In genomic region chr16:46387720-46388119, GRCh38 we compare ENCODE assay signal across 8 cellular contexts.
DNase-seq lines count a peak whose midpoint lies in the region; ATAC-seq and TF ChIP-seq lines count a peak whose summit lies in the region.
"Not testable (repeated sequence)": the region's sequence is repeated elsewhere in the genome, so short reads cannot be mapped to it uniquely, and the experiment has no call there.

No MANE protein-coding gene starts in this region.

- not testable (repeated sequence) for H2AK9ac ChIP-seq in IMR-90 (replicated peaks; ENCODE audit: low read depth, low read length, poor library complexity)

- 49 to 100% methylated on average over 1 to 13 of the region's 15 CpGs for WGBS in IMR-90 (ENCODE audit: extremely low coverage in 2 of 2, insufficient read length in 1 of 2), 2 experiments
- WGBS in gastroesophageal sphincter (ENCODE audit: low coverage in 1 of 2), 2 donors = 61 to 67% methylated on average over 15 of the region's 15 CpGs
- WGBS in sigmoid colon, 2 donors = 72 to 76% methylated on average over 15 of the region's 15 CpGs

- H3K23ac ChIP-seq in IMR-90 (ENCODE audit: low read depth, low read length) = not testable (repeated sequence)

- H3K27ac Mint-ChIP-seq in CD14-positive monocyte; activated CD4-positive, alpha-beta memory T cell treated with anti-CD3 and anti-CD28 coated beads, Interleukin-2, amount 10 ng/mL, durations not matched to agents 7 days and 5 days; memory B cell; stimulated activated memory B cell treated with anti-CD40 and anti-IgM and Interleukin-4, amounts not matched to agents 10 μg/mL and 1 μg/mL and 100 μg/mL, for 72 hours: not testable (repeated sequence)

- H3K27ac ChIP-seq in IMR-90 (ENCODE audit: insufficient read depth, low read length); gastroesophageal sphincter: not testable (repeated sequence)
- H3K27ac ChIP-seq in sigmoid colon = peak overlapping the region in 1 of 4 donors; percentile 0

- BruUV-seq in IMR-90 (replicated peaks; lab: Mats Ljungman, UMichigan) = not testable (repeated sequence)

- TF ChIP-seq POLR2A in IMR-90 (IDR thresholded peaks at IDR 0.05; ENCODE audit: low read depth, low read length); gastroesophageal sphincter (IDR thresholded peaks at IDR 0.05); sigmoid colon (IDR thresholded peaks at IDR 0.05): not testable (repeated sequence)

- H3K4ac ChIP-seq in IMR-90 (ENCODE audit: low read depth, low read length) = not testable (repeated sequence)

- not testable (repeated sequence) for H3K27me3 ChIP-seq in IMR-90 (ENCODE audit: control insufficient read depth, insufficient read depth, low read length); gastroesophageal sphincter; sigmoid colon

- H3K9me3 ChIP-seq in IMR-90 (ENCODE audit: control insufficient read depth, insufficient read depth, low read length); gastroesophageal sphincter: not testable (repeated sequence)
- peaks cover 8 to 19% (median 19%) of the 10 kb centered on the region in 4 donors for H3K9me3 ChIP-seq in sigmoid colon

- H4K91ac ChIP-seq in IMR-90 (ENCODE audit: insufficient read depth, low read depth, low read length) = not testable (repeated sequence)

- not testable (repeated sequence) for H3K36me3 ChIP-seq in IMR-90 (ENCODE audit: control insufficient read depth, insufficient read depth, low read length); gastroesophageal sphincter
- peaks cover 0 to 13% (median 7%) of the 10 kb centered on the region in 4 donors for H3K36me3 ChIP-seq in sigmoid colon

- not testable (repeated sequence) for H3K79me1 ChIP-seq in IMR-90 (ENCODE audit: low read depth in 1 of 2, low read length in 2 of 2)

- not testable (repeated sequence) for H3K18ac ChIP-seq in IMR-90 (ENCODE audit: low read depth, low read length)

- not testable (repeated sequence) for H3K36me3 Mint-ChIP-seq in CD14-positive monocyte; memory B cell; stimulated activated memory B cell treated with anti-CD40 and anti-IgM and Interleukin-4, amounts not matched to agents 10 μg/mL and 1 μg/mL and 100 μg/mL, for 72 hours
- H3K36me3 Mint-ChIP-seq in activated CD4-positive, alpha-beta memory T cell treated with anti-CD3 and anti-CD28 coated beads, Interleukin-2, amount 10 ng/mL, durations not matched to agents 7 days and 5 days (ENCODE audit: low read depth) = peaks cover 14% of the 10 kb centered on the region

- in situ Hi-C loops in IMR-90 (cut with MboI; ENCODE audit: low sequenced_read_pairs) = not testable (repeated sequence)

- H2BK5ac ChIP-seq in IMR-90 (ENCODE audit: low read depth, low read length, poor library complexity, severe bottlenecking) = not testable (repeated sequence)

- not testable (repeated sequence) for H4K5ac ChIP-seq in IMR-90 (ENCODE audit: low read depth, low read length)

- H3K4me2 ChIP-seq in IMR-90 (ENCODE audit: low read depth, low read length) = not testable (repeated sequence)

- H3K56ac ChIP-seq in IMR-90 (ENCODE audit: extremely low read depth, insufficient read depth, low read length) = not testable (repeated sequence)

- not testable (repeated sequence) for TF ChIP-seq RAD21 in IMR-90 (IDR thresholded peaks at IDR 0.05; ENCODE audit: low read length)

- ATAC-seq in IMR-90 (ENCODE audit: low read depth) = peak; percentile 1; the same call in 1 of the 2 replicates
- ATAC-seq in gastroesophageal sphincter = peak; percentile 3
- not testable (repeated sequence) for ATAC-seq in memory B cell (ENCODE audit: low read depth)
- peak; percentile 0 for ATAC-seq in stimulated activated memory B cell treated with anti-CD40 and anti-IgM and Interleukin-4, amounts not matched to agents 10 μg/mL and 1 μg/mL and 100 μg/mL, for 72 hours

- H3K4me3 ChIP-seq in IMR-90 (ENCODE audit: insufficient read depth, low read depth, low read length); gastroesophageal sphincter: not testable (repeated sequence)
- H3K4me3 ChIP-seq in sigmoid colon = peak overlapping the region in 2 of 4 donors; percentile 0 to 1

- not testable (repeated sequence) for H3K4me3 Mint-ChIP-seq in CD14-positive monocyte; activated CD4-positive, alpha-beta memory T cell treated with anti-CD3 and anti-CD28 coated beads, Interleukin-2, amount 10 ng/mL, durations not matched to agents 7 days and 5 days; memory B cell; stimulated activated memory B cell treated with anti-CD40 and anti-IgM and Interleukin-4, amounts not matched to agents 10 μg/mL and 1 μg/mL and 100 μg/mL, for 72 hours

- H2BK20ac ChIP-seq in IMR-90 (ENCODE audit: low read depth, low read length) = not testable (repeated sequence)

- H2BK120ac ChIP-seq in IMR-90 (ENCODE audit: low read depth, low read length) = not testable (repeated sequence)

- peaks cover 7 to 18% (median 10%) of the 10 kb centered on the region in 7 donors for H3K9me3 Mint-ChIP-seq in CD14-positive monocyte
- H3K9me3 Mint-ChIP-seq in activated CD4-positive, alpha-beta memory T cell treated with anti-CD3 and anti-CD28 coated beads, Interleukin-2, amount 10 ng/mL, durations not matched to agents 7 days and 5 days = peaks cover 19% of the 10 kb centered on the region
- H3K9me3 Mint-ChIP-seq in memory B cell = not testable (repeated sequence)
- peaks cover 14% of the 10 kb centered on the region for H3K9me3 Mint-ChIP-seq in stimulated activated memory B cell treated with anti-CD40 and anti-IgM and Interleukin-4, amounts not matched to agents 10 μg/mL and 1 μg/mL and 100 μg/mL, for 72 hours

- not testable (repeated sequence) for H2AFZ ChIP-seq in IMR-90 (replicated peaks; ENCODE audit: low read length, poor library complexity)

- TF ChIP-seq CTCF in CD14-positive monocyte (IDR thresholded peaks at IDR 0.05); IMR-90 (conservative IDR thresholded peaks at IDR 0.05; ENCODE audit: low read depth, low read length); gastroesophageal sphincter (IDR thresholded peaks at IDR 0.05); sigmoid colon (IDR thresholded peaks at IDR 0.05): not testable (repeated sequence)

- H2AK5ac ChIP-seq in IMR-90 (ENCODE audit: low read depth, low read length) = not testable (repeated sequence)

- H3K9me1 ChIP-seq in IMR-90 (ENCODE audit: insufficient read depth, low read length) = not testable (repeated sequence)

- not testable (repeated sequence) for H4K20me1 ChIP-seq in IMR-90 (ENCODE audit: insufficient read depth, low read length)

- intact Hi-C loops in CD14-positive monocyte (cut with micrococcal nuclease); IMR-90 (cut with micrococcal nuclease); sigmoid colon (cut with DNase I): not testable (repeated sequence)

- not testable (repeated sequence) for H3K4me1 Mint-ChIP-seq in CD14-positive monocyte; activated CD4-positive, alpha-beta memory T cell treated with anti-CD3 and anti-CD28 coated beads, Interleukin-2, amount 10 ng/mL, durations not matched to agents 7 days and 5 days; memory B cell; stimulated activated memory B cell treated with anti-CD40 and anti-IgM and Interleukin-4, amounts not matched to agents 10 μg/mL and 1 μg/mL and 100 μg/mL, for 72 hours

- CTCF ChIA-PET in IMR-90 (lab: Yijun Ruan, JAX); activated CD4-positive, alpha-beta memory T cell treated with anti-CD3 and anti-CD28 coated beads, Interleukin-2, amount 10 ng/mL, durations not matched to agents 7 days and 5 days (lab: Charles Lee): not testable (repeated sequence)

- peak; percentile 93 for DNase-seq in CD14-positive monocyte (ENCODE audit: low spot score)
- not testable (repeated sequence) for DNase-seq in IMR-90
- peak; percentile 67 for DNase-seq in activated CD4-positive, alpha-beta memory T cell treated with anti-CD3 and anti-CD28 coated beads, Interleukin-2, amount 10 ng/mL, durations not matched to agents 7 days and 5 days
- peak; percentile 10 for DNase-seq in activated naive CD4-positive, alpha-beta T cell treated with Interleukin-2 at 50 U/mL for 16 hours
- DNase-seq in memory B cell (ENCODE audit: low spot score in 2 of 2) = peak; percentile 99 to 100
- DNase-seq in sigmoid colon = peak; percentile 67

- dilution Hi-C loops in IMR-90 (cut with HindIII; ENCODE audit: low sequenced_read_pairs, unreplicated experiment) = not testable (repeated sequence)

- H4K8ac ChIP-seq in IMR-90 (ENCODE audit: low read depth in 2 of 2, low read length in 2 of 2) = not testable (repeated sequence)

- not testable (repeated sequence) for H2BK15ac ChIP-seq in IMR-90 (ENCODE audit: low read depth, low read length)

- not testable (repeated sequence) for H3K4me1 ChIP-seq in IMR-90 (ENCODE audit: control insufficient read depth, insufficient read depth, low read length); gastroesophageal sphincter; sigmoid colon

- H3K27me3 Mint-ChIP-seq in CD14-positive monocyte (ENCODE audit: low read depth in 3 of 3); activated CD4-positive, alpha-beta memory T cell treated with anti-CD3 and anti-CD28 coated beads, Interleukin-2, amount 10 ng/mL, durations not matched to agents 7 days and 5 days; memory B cell; stimulated activated memory B cell treated with anti-CD40 and anti-IgM and Interleukin-4, amounts not matched to agents 10 μg/mL and 1 μg/mL and 100 μg/mL, for 72 hours: not testable (repeated sequence)

- not testable (repeated sequence) for H3K14ac ChIP-seq in IMR-90 (replicated peaks; ENCODE audit: low read depth, low read length)

- POLR2A ChIA-PET in IMR-90 (lab: Charles Lee; ENCODE audit: unreplicated experiment); activated CD4-positive, alpha-beta memory T cell treated with anti-CD3 and anti-CD28 coated beads, Interleukin-2, amount 10 ng/mL, durations not matched to agents 7 days and 5 days (lab: Charles Lee): not testable (repeated sequence)

- not testable (repeated sequence) for H3K9ac ChIP-seq in IMR-90 (ENCODE audit: low read depth, low read length)

- not testable (repeated sequence) for TF ChIP-seq EP300 in gastroesophageal sphincter (IDR thresholded peaks at IDR 0.05); sigmoid colon (IDR thresholded peaks at IDR 0.05)
